ENCODE assay signal across 1 cellular context in genomic region chr6:151108548-151108947, GRCh38.
TF ChIP-seq lines count a peak whose summit lies in the region.

No MANE protein-coding gene starts in this region.

TF ChIP-seq in GM23338, 12 proteins besides CTCF, POLR2A, EP300 and RAD21 (continued from another document):
- TF ChIP-seq REST (IDR thresholded peaks at IDR 0.05; ENCODE audit: unreplicated experiment): no peak
- TF ChIP-seq ZNF462 (CRISPR knock-in tag; IDR thresholded peaks at IDR 0.05): no peak
- no peak for TF ChIP-seq CREB1 (CRISPR knock-in tag; IDR thresholded peaks at IDR 0.05; ENCODE audit: low read depth)
TF ChIP-seq in GM23338: peak in this region for 0.
